In the genomic region with DNA sequence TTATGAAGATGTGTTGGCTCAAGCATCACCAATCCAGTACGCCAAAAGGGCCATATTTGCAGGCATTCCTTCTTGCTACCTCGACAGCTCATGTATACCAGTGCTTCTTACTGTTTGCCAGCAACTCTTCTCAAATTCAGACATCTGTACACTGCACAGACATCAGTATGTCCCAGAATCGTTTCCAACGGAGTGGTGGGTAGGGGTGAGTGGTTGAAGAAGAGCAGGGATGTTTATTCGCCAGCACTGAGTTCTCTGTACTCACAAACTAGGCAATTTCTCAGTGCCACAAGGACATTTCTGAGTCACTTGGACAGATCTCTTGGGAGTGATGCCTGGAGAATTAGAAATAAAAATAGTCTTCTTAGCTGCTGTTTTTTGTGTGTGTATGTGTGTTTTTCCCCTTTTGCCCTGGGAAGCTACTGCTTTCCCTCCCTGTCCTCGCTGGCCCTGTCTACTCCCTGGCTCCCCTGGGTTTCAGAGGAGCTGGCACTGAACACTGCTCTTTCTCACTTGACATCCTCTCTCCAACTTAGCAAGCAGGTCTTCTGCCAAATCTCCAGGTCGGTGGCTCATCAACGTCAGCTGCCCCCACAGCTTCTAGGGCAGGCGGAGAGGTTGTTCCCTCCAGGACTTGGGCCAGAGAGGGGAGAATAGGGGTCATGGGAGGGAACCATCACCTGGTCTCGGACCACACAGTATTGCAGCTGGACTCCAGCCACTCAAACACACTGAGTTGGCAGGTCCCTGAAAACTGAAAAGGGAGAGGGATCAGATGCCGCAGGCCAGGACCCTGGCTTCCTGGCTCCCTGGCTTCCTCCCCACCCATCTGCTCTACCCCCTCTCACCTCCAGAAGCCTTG, we compare ENCODE assay signal across 1 cellular context.
TF ChIP-seq lines count a peak whose summit lies in the region.

No MANE protein-coding gene starts in this region.

TF ChIP-seq in IMR-90, 13 proteins besides CTCF, POLR2A, EP300 and RAD21:
- TF ChIP-seq CEBPB (IDR thresholded peaks at IDR 0.05; ENCODE audit: low read depth, low read length) (no peak), NFE2L2 (IDR thresholded peaks at IDR 0.05; ENCODE audit: low read depth, low read length) (no peak), FOS (IDR thresholded peaks at IDR 0.05; ENCODE audit: low read depth, low read length) (no peak)
